ENCODE assay signal across 11 cellular contexts in genomic region chr1:163168053-163168452, GRCh38. TPM values are rescaled to one million over a fixed set of nuclear protein-coding genes. Genes with fewer than 3 reads are reported as not detected.
DNase-seq lines count a peak whose midpoint lies in the region; ATAC-seq and TF ChIP-seq lines count a peak whose summit lies in the region.
"Had no signal": no experiment of that assay in that cellular context is flagged by ENCODE, and none has a peak within 500 bp of the region (broad histone marks: within the 10 kb centered on the region; RNA-seq: fewer than 3 reads in every experiment).

No MANE protein-coding gene starts in this region.

- ATAC-seq in psoas muscle (peak in 3 of 4 donors; percentile 30 to 59 (median 51)), GM18511 (IDR thresholded peaks at IDR 0.05; ENCODE audit: unreplicated experiment) (no peak)
- ATAC-seq in stimulated activated memory B cell treated with anti-CD40 and anti-IgM and Interleukin-4, amounts not matched to agents 10 μg/mL and 1 μg/mL and 100 μg/mL, for 72 hours, result no peak

- H3K4me1 Mint-ChIP-seq in stimulated activated memory B cell treated with anti-CD40 and anti-IgM and Interleukin-4, amounts not matched to agents 10 μg/mL and 1 μg/mL and 100 μg/mL, for 72 hours, result no peaks in the 10 kb centered on the region

- no peak overlapping the region for H3K27ac ChIP-seq in psoas muscle

- DNase-seq in GM04504 (ENCODE audit: low read depth) (peak; percentile 97), RKO (ENCODE audit: low spot score) (peak; percentile 97), foreskin fibroblast (peak; percentile 98), psoas muscle (no peak), MV-4-11 (lab: John Stamatoyannopoulos, UW) (no peak)
- DNase-seq in activated effector memory CD4-positive, alpha-beta T cell treated with Interleukin-2 at 50 U/mL for 16 hours, result no peak
- DNase-seq: activated CD4-positive, alpha-beta T cell treated with anti-CD3 and anti-CD28 coated beads for 1 hour; NCI-H2107; posterior cingulate gyrus had no signal

- H3K27me3 Mint-ChIP-seq in stimulated activated memory B cell treated with anti-CD40 and anti-IgM and Interleukin-4, amounts not matched to agents 10 μg/mL and 1 μg/mL and 100 μg/mL, for 72 hours, result no peaks in the 10 kb centered on the region

- H3K9me3 ChIP-seq in psoas muscle, result no peaks in the 10 kb centered on the region

- no peaks in the 10 kb centered on the region for H3K4me1 ChIP-seq in psoas muscle

- H3K36me3 ChIP-seq in psoas muscle (ENCODE audit: insufficient read depth in 1 of 2, low read depth in 1 of 2), result no peaks in the 10 kb centered on the region

- H3K36me3 Mint-ChIP-seq in stimulated activated memory B cell treated with anti-CD40 and anti-IgM and Interleukin-4, amounts not matched to agents 10 μg/mL and 1 μg/mL and 100 μg/mL, for 72 hours, result no peaks in the 10 kb centered on the region

- 7 to 18% (median 10%) methylated on average over 1 of the region's 1 CpG for WGBS in psoas muscle, 3 donors

- H3K4me3 ChIP-seq in foreskin fibroblast (ENCODE audit: low read depth in 1 of 2, low read length in 2 of 2) (no peak overlapping the region), psoas muscle (no peak overlapping the region)

- no peak for TF ChIP-seq CTCF in foreskin fibroblast (IDR thresholded peaks at IDR 0.05; ENCODE audit: low read depth, low read length)
- no peak for TF ChIP-seq CTCF in psoas muscle (IDR thresholded peaks at IDR 0.05)

- no peaks in the 10 kb centered on the region for H3K9me3 Mint-ChIP-seq in stimulated activated memory B cell treated with anti-CD40 and anti-IgM and Interleukin-4, amounts not matched to agents 10 μg/mL and 1 μg/mL and 100 μg/mL, for 72 hours

- no peaks in the 10 kb centered on the region for H3K27me3 ChIP-seq in psoas muscle (ENCODE audit: insufficient read depth in 3 of 3, low read length in 2 of 3)

- intact Hi-C loops in psoas muscle (cut with DNase I), result no loop called here

- no peak overlapping the region for H3K4me3 Mint-ChIP-seq in stimulated activated memory B cell treated with anti-CD40 and anti-IgM and Interleukin-4, amounts not matched to agents 10 μg/mL and 1 μg/mL and 100 μg/mL, for 72 hours

- no peak overlapping the region for H3K27ac Mint-ChIP-seq in stimulated activated memory B cell treated with anti-CD40 and anti-IgM and Interleukin-4, amounts not matched to agents 10 μg/mL and 1 μg/mL and 100 μg/mL, for 72 hours

RNA-seq across cellular contexts. Expression of gene RGS5, which starts 34.7 kb away (rescaled TPM):
- 100 to 1,000 TPM; 109 to 313 (median 131) TPM for total RNA-seq in psoas muscle
- polyA plus RNA-seq in psoas muscle, result 100 to 1,000 TPM in 1 of 3 donors, 10 to 100 TPM in 2; 31.0 to 101 (median 62.5) TPM

Comparison
In these comparisons a context has a peak if more than half of its experiments do, and no peak if none do; other contexts are left out.
1. DNase-seq: peak in GM04504 (single experiment), RKO (single experiment) and foreskin fibroblast (2 of 2); none in psoas muscle (0 of 2), activated effector memory CD4-positive, alpha-beta T cell treated with Interleukin-2 at 50 U/mL for 16 hours (single experiment) and MV-4-11 (single experiment).
2. ATAC-seq: peak in psoas muscle (3 of 4); none in stimulated activated memory B cell treated with anti-CD40 and anti-IgM and Interleukin-4, amounts not matched to agents 10 μg/mL and 1 μg/mL and 100 μg/mL, for 72 hours (single experiment) and GM18511 (single experiment).